8 cellular contexts compared by ENCODE assay signal in the genomic region with DNA sequence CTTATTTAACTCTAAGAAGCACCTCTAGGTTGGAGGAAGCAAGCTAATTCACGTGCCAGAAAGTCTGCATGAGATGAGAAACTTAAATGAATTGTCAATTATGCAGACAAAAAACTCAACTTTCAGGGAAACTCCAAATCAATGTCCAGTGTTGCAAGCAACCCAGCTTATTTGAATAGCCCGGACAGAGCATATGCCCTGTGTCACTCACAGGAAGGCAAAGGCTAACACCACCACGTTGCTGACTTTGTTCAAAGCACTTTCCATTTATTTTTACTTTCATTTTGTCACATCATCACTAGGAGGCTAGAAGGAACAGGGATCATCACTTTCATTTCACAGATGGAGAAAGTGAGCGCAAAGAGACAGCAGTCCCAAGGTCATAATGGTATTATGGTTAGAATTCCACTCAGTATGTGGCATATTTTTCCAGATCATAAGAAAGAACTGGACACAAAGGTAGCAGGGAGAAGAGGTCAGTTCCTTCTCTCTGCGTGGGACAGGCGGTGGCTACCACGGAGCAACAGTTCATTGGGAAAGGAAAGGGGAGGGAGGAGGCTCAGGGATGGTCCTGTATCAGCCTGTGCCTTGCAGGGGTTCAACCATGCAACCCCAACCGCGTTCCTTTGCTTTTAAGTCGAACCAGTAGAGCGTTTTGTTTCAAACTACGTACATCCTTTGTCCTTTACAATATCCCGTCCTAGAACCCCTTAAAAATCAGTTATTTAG. TPM values are rescaled to one million over a fixed set of nuclear protein-coding genes. Genes with fewer than 3 reads are reported as not detected.
DNase-seq lines count a peak whose midpoint lies in the region; ATAC-seq and TF ChIP-seq lines count a peak whose summit lies in the region.

No MANE protein-coding gene starts in this region.

- H3K36me3 Mint-ChIP-seq in activated T-helper 17 cell treated with anti-CD3 and anti-CD28 coated beads, Interleukin-2, amount 50 U/mL, for 72 hours (ENCODE audit: low read depth), result peaks cover 6% of the 10 kb centered on the region
- H3K36me3 Mint-ChIP-seq in progenitor cell of endocrine pancreas (ENCODE audit: insufficient read depth), result no peaks in the 10 kb centered on the region

- H3K27ac Mint-ChIP-seq in activated T-helper 17 cell treated with anti-CD3 and anti-CD28 coated beads, Interleukin-2, amount 50 U/mL, for 72 hours, result peak overlapping the region; percentile 72
- peak overlapping the region; percentile 6 for H3K27ac Mint-ChIP-seq in progenitor cell of endocrine pancreas

- TF ChIP-seq CTCF in AG09319 (IDR thresholded peaks at IDR 0.05; ENCODE audit: low read depth, low read length), result peak; percentile 21
- no peak for TF ChIP-seq CTCF in GM13977 (IDR thresholded peaks at IDR 0.05; ENCODE audit: extremely low read depth, insufficient read depth, missing control alignments)
- TF ChIP-seq CTCF in left ventricle myocardium inferior (IDR thresholded peaks at IDR 0.05; ENCODE audit: borderline replicate concordance), result peak; percentile 30
- TF ChIP-seq CTCF in progenitor cell of endocrine pancreas (IDR thresholded peaks at IDR 0.05; ENCODE audit: unreplicated experiment), result no peak

- DNase-seq in AG09319 (ENCODE audit: extremely low read depth, low read depth) (peak; percentile 24), GM13977 (ENCODE audit: low spot score) (peak; percentile 82), left ventricle myocardium inferior (no peak), progenitor cell of endocrine pancreas (ENCODE audit: low spot score, unreplicated experiment) (no peak), GOT3 (lab: John Stamatoyannopoulos, UW) (no peak), NCI-H2029 (lab: John Stamatoyannopoulos, UW) (no peak)

- peaks cover 62% of the 10 kb centered on the region for H3K4me1 ChIP-seq in HUES64 (ENCODE audit: insufficient read depth, low read length)
- peaks cover 82% of the 10 kb centered on the region for H3K4me1 ChIP-seq in left ventricle myocardium inferior

- H3K9me3 Mint-ChIP-seq in activated T-helper 17 cell treated with anti-CD3 and anti-CD28 coated beads, Interleukin-2, amount 50 U/mL, for 72 hours, result no peaks in the 10 kb centered on the region
- H3K9me3 Mint-ChIP-seq in progenitor cell of endocrine pancreas (ENCODE audit: low read depth), result no peaks in the 10 kb centered on the region

- H3K27ac ChIP-seq in HUES64 (ENCODE audit: low read depth, low read length), result no peak overlapping the region
- peak overlapping the region; percentile 96 for H3K27ac ChIP-seq in left ventricle myocardium inferior (replicated peaks)

- 13% methylated on average over 13 of the region's 13 CpGs for WGBS in HUES64

- H3K4me3 ChIP-seq in HUES64 (ENCODE audit: low read length), result peak overlapping the region; percentile 71
- peak overlapping the region; percentile 90 for H3K4me3 ChIP-seq in left ventricle myocardium inferior

- H3K9ac ChIP-seq in HUES64 (ENCODE audit: low read depth, low read length), result peak overlapping the region; percentile 53; the same call in 1 of the 2 replicates

- H3K27me3 Mint-ChIP-seq in activated T-helper 17 cell treated with anti-CD3 and anti-CD28 coated beads, Interleukin-2, amount 50 U/mL, for 72 hours, result peaks cover 4% of the 10 kb centered on the region
- peaks cover 71% of the 10 kb centered on the region for H3K27me3 Mint-ChIP-seq in progenitor cell of endocrine pancreas

- intact Hi-C loops in left ventricle myocardium inferior (cut with micrococcal nuclease), result loop anchor here (10.0 kb wide), 1 partner anchor 60 kb away; no protein-coding TSS in a partner anchor

- no peaks in the 10 kb centered on the region for H3K36me3 ChIP-seq in HUES64 (ENCODE audit: insufficient read depth, low read length)
- H3K36me3 ChIP-seq in left ventricle myocardium inferior, result peaks cover 4% of the 10 kb centered on the region

- no peaks in the 10 kb centered on the region for H3K9me3 ChIP-seq in HUES64 (ENCODE audit: insufficient read depth, low read depth, low read length)
- no peaks in the 10 kb centered on the region for H3K9me3 ChIP-seq in left ventricle myocardium inferior (replicated peaks)

- peak overlapping the region; percentile 85 for H3K4me3 Mint-ChIP-seq in activated T-helper 17 cell treated with anti-CD3 and anti-CD28 coated beads, Interleukin-2, amount 50 U/mL, for 72 hours
- H3K4me3 Mint-ChIP-seq in progenitor cell of endocrine pancreas (ENCODE audit: low read depth), result peak overlapping the region; percentile 73

- peaks cover 37% of the 10 kb centered on the region for H3K4me1 Mint-ChIP-seq in activated T-helper 17 cell treated with anti-CD3 and anti-CD28 coated beads, Interleukin-2, amount 50 U/mL, for 72 hours
- peaks cover 16% of the 10 kb centered on the region for H3K4me1 Mint-ChIP-seq in progenitor cell of endocrine pancreas (ENCODE audit: low read depth)

- H3K27me3 ChIP-seq in HUES64 (ENCODE audit: insufficient read depth, low read length), result peaks cover 44% of the 10 kb centered on the region
- H3K27me3 ChIP-seq in left ventricle myocardium inferior (ENCODE audit: low read depth), result no peaks in the 10 kb centered on the region

- in situ Hi-C loops in GM13977 (cut with MboI; ENCODE audit: low pct_unique_long_range_greater_than_20kb, low sequenced_read_pairs, unreplicated experiment), result no loop called here

- ATAC-seq in activated T-helper 17 cell treated with anti-CD3 and anti-CD28 coated beads, Interleukin-2, amount 50 U/mL, for 72 hours (replicated peaks), result peak; percentile 18

RNA-seq across cellular contexts. Expression of a gene that starts 1.2 kb away (rescaled TPM):
- polyA plus RNA-seq in HUES64 (2013, experiment 1 of 2), result 11.2 TPM
- 13.1 TPM for polyA plus RNA-seq in HUES64 (2013, experiment 2 of 2)
- 1 to 10 TPM; 4.6 to 5.5 TPM for total RNA-seq in activated T-helper 17 cell treated with anti-CD3 and anti-CD28 coated beads, Interleukin-2, amount 50 U/mL, for 72 hours
- total RNA-seq in left ventricle myocardium inferior, result 105 TPM
- 4.1 and 7.2 TPM in 2 replicates for total RNA-seq in progenitor cell of endocrine pancreas

Comparison
In these comparisons a context has a peak if more than half of its experiments do, and no peak if none do; other contexts are left out.
1. DNase-seq: peak in AG09319 (single experiment) and GM13977 (single experiment); none in left ventricle myocardium inferior (single experiment), progenitor cell of endocrine pancreas (single experiment), GOT3 (single experiment) and NCI-H2029 (single experiment).
2. CTCF ChIP-seq: peak in AG09319 (single experiment) and left ventricle myocardium inferior (single experiment); none in GM13977 (single experiment) and progenitor cell of endocrine pancreas (single experiment).
3. RNA of a gene that starts 1.2 kb away (total RNA-seq): 105 TPM in left ventricle myocardium inferior (single experiment); 4.6 to 5.5 TPM in activated T-helper 17 cell treated with anti-CD3 and anti-CD28 coated beads, Interleukin-2, amount 50 U/mL, for 72 hours and 4.1 to 7.2 TPM in progenitor cell of endocrine pancreas; every median in the first group is over 10 times any median in the second.